8 cellular contexts compared by ENCODE assay signal in genomic region chr1:247111259-247111635, GRCh38. TPM values are rescaled to one million over a fixed set of nuclear protein-coding genes. Genes with fewer than 3 reads are reported as not detected.
DNase-seq lines count a peak whose midpoint lies in the region; ATAC-seq and TF ChIP-seq lines count a peak whose summit lies in the region.

No MANE protein-coding gene starts in this region.

- TF ChIP-seq CTCF in CD14-positive monocyte (IDR thresholded peaks at IDR 0.05), result no peak

- intact Hi-C loops in CD14-positive monocyte (cut with micrococcal nuclease), result no loop called here

- peak overlapping the region; percentile 56 for H3K9ac ChIP-seq in endocrine pancreas (ENCODE audit: control insufficient read depth, insufficient read depth, low read length)

- peak overlapping the region; percentile 78 to 94 for H3K4me3 Mint-ChIP-seq in CD14-positive monocyte

- peaks cover 46 to 71% (median 65%) of the 10 kb centered on the region in 3 donors for H3K27me3 Mint-ChIP-seq in CD14-positive monocyte (ENCODE audit: low read depth in 3 of 3)

- H3K27me3 ChIP-seq in MG63, result no peaks in the 10 kb centered on the region
- H3K27me3 ChIP-seq in endocrine pancreas (ENCODE audit: control insufficient read depth, insufficient read depth, low read length), result no peaks in the 10 kb centered on the region

- H3K36me3 Mint-ChIP-seq in CD14-positive monocyte, result peaks cover 5 to 7% of the 10 kb centered on the region in 2 donors

- H3K4me3 ChIP-seq in MG63 (peak overlapping the region; percentile 45), endocrine pancreas (ENCODE audit: control insufficient read depth, insufficient read depth, low read length) (no peak overlapping the region)

- H3K4me1 Mint-ChIP-seq in CD14-positive monocyte, result peaks cover 10% of the 10 kb centered on the region

- H3K27ac Mint-ChIP-seq in CD14-positive monocyte, result no peak overlapping the region

- ATAC-seq in GM19324 (IDR thresholded peaks at IDR 0.05; ENCODE audit: low FRiP score, unreplicated experiment) (no peak), HG03565 (IDR thresholded peaks at IDR 0.05; ENCODE audit: unreplicated experiment) (no peak)

- H3K9me3 ChIP-seq in MG63, result no peaks in the 10 kb centered on the region
- H3K9me3 ChIP-seq in endocrine pancreas (ENCODE audit: control insufficient read depth, low read length), result no peaks in the 10 kb centered on the region

- H3K4me1 ChIP-seq in endocrine pancreas (ENCODE audit: control insufficient read depth, insufficient read depth, low read length), result no peaks in the 10 kb centered on the region

- no peak for DNase-seq in CD14-positive monocyte (ENCODE audit: low spot score)
- DNase-seq in MG63, result peak; percentile 35
- peak; percentile 33 for DNase-seq in myocyte (ENCODE audit: low read depth)
- DNase-seq in NCI-H2107 (lab: John Stamatoyannopoulos, UW), result no peak
- no peak for DNase-seq in OCI-M1 (lab: John Stamatoyannopoulos, UW)

- H3K36me3 ChIP-seq in MG63 (no peaks in the 10 kb centered on the region), endocrine pancreas (ENCODE audit: control insufficient read depth, insufficient read depth, low read length) (no peaks in the 10 kb centered on the region)

- peaks cover 3 to 34% (median 21%) of the 10 kb centered on the region in 7 donors for H3K9me3 Mint-ChIP-seq in CD14-positive monocyte

RNA-seq across cellular contexts. Expression of gene ZNF669, which starts 7.1 kb away (rescaled TPM):
- polyA plus RNA-seq in CD14-positive monocyte, result 1 to 10 TPM; 8.9 TPM
- total RNA-seq in MG63 (2014; rRNA removed; shearing (Covaris generic); ENCODE audit: low replicate concordance), result 11.6 and 16.8 TPM in 2 replicates
- total RNA-seq in myocyte, result 6.0 and 8.5 TPM in 2 replicates
- 2.4 TPM for polyA plus RNA-seq in myocyte (2012)

RNA-seq across cellular contexts. Expression of gene ZNF670, which starts 32.6 kb away (rescaled TPM):
- polyA plus RNA-seq in CD14-positive monocyte, result 1 to 10 TPM in 1 of 2 donors, under 1 TPM in 1; 0.44 to 1.3 TPM
- total RNA-seq in MG63 (2014; rRNA removed; shearing (Covaris generic); ENCODE audit: low replicate concordance), result 5.2 and 10.5 TPM in 2 replicates
- 1.4 and 2.7 TPM in 2 replicates for total RNA-seq in myocyte
- polyA plus RNA-seq in myocyte (2012), result 0.63 TPM

Comparison
In these comparisons a context has a peak if more than half of its experiments do, and no peak if none do; other contexts are left out.
1. DNase-seq: peak in MG63 (single experiment) and myocyte (single experiment); none in CD14-positive monocyte (single experiment), NCI-H2107 (single experiment) and OCI-M1 (single experiment).